ENCODE assay signal across 23 cellular contexts in genomic region chr2:1811258-1811970, GRCh38.
A peak's percentile ranks its signal among the peaks of the same experiment; 100 is the strongest.
DNase-seq lines count a peak whose midpoint lies in the region; ATAC-seq, FAIRE-seq and TF ChIP-seq lines count a peak whose summit lies in the region.
"Had no signal": no experiment of that assay in that cellular context is flagged by ENCODE, and none has a peak within 500 bp of the region (broad histone marks: within the 10 kb centered on the region; RNA-seq: fewer than 3 reads in every experiment).

No MANE protein-coding gene starts in this region.

- CTCF ChIA-PET in HEK293 (lab: Yijun Ruan, JAX) (interaction anchor here (0.6 kb wide), 1 partner anchor 12 kb away, joined by 3 read pairs; no protein-coding TSS in a partner anchor), WTC11 (lab: Charles Lee) (interaction anchor here (1.1 kb wide), 1 partner anchor 61 kb away, joined by 3 read pairs; no protein-coding TSS in a partner anchor), HepG2 (lab: Yijun Ruan, JAX; ENCODE audit: low intra/inter-chr PET ratio, low total read pairs) (no interaction called here)

- in situ Hi-C loops in HepG2 (cut with HindIII; ENCODE audit: extremely low pct_ligation_motif_present, low pct_unique_long_range_greater_than_20kb), result no loop called here
- in situ Hi-C loops in HAP-1 (cut with MboI; ENCODE audit: low sequenced_read_pairs), result no loop called here

- H3K36me3 Mint-ChIP-seq in WTC11, result no peaks in the 10 kb centered on the region

- H3K4me3 ChIP-seq in HEK293 (ENCODE audit: low read depth, low read length) (no peak overlapping the region), HepG2 (replicated peaks in 1 of 3; ENCODE audit: insufficient read depth in 1 of 3, low read depth in 2 of 3, low read length in 3 of 3) (no peak overlapping the region), spleen (no peak overlapping the region), HAP-1 (no peak overlapping the region)
- H3K4me3 ChIP-seq: GM23338 had no signal

- WGBS in HepG2 (ENCODE audit: low lambda C conversion rate), result 30% methylated on average over 19 of the region's 24 CpGs
- 77 to 85% (median 78%) methylated on average over 23 to 24 of the region's 24 CpGs for WGBS in spleen, 5 donors

- H4K20me1 ChIP-seq in HepG2 (ENCODE audit: insufficient read depth, low read length), result no peaks in the 10 kb centered on the region

- peaks cover 5% of the 10 kb centered on the region for H3K27me3 Mint-ChIP-seq in WTC11 (ENCODE audit: low read depth)

- intact Hi-C loops in HepG2 (cut with micrococcal nuclease; ENCODE audit: unreplicated experiment) (no loop called here), spleen (cut with DNase I; ENCODE audit: low total_unique reads) (no loop called here)

- no peak for FAIRE-seq in HepG2 (lab: Jason Lieb, UNC)
- FAIRE-seq: D721Med, GM18507 had no signal

- H3K9me3 ChIP-seq in HEK293 (ENCODE audit: control insufficient read depth, insufficient read depth, low read depth, low read length) (no peaks in the 10 kb centered on the region), HepG2 (ENCODE audit: low read length) (no peaks in the 10 kb centered on the region), spleen (peaks cover 0 to 7% (median 0%) of the 10 kb centered on the region in 8 donors), HAP-1 (no peaks in the 10 kb centered on the region)
- H3K9me3 ChIP-seq: BE2C had no signal

- no peak for TF ChIP-seq EP300 in HepG2 (IDR thresholded peaks at IDR 0.05; ENCODE audit: low read depth in 2 of 2, low read length in 2 of 2)
- no peak for TF ChIP-seq EP300 in HepG2 (CRISPR knock-in tag; IDR thresholded peaks at IDR 0.05; ENCODE audit: borderline replicate concordance)

- DNase-seq in WTC11 (ENCODE audit: low spot score) (no peak), HepG2 (ENCODE audit: low spot score) (no peak), spleen (peak; percentile 61), HAP-1 (ENCODE audit: low spot score in 2 of 2) (no peak), NCI-H82 (lab: John Stamatoyannopoulos, UW) (no peak)
- DNase-seq in activated CD8-positive, alpha-beta memory T cell treated with anti-CD3 and anti-CD28 coated beads, Interleukin-2, amount 50 U/mL, for 48 hours, result no peak
- DNase-seq: ACHN; BE2C; CD4-positive, alpha-beta T cell; HCEC 1CT; NCI-H1048; NCI-H1417; NCI-H1694; NCI-H2029 treated with DMSO at 0.1 percent for 48 hours; NCI-H2227 treated with DMSO at 0.1 percent for 48 hours; NCI-H526 treated with DMSO at 0.1 percent for 48 hours had no signal

- no peak overlapping the region for H3K4me2 ChIP-seq in HepG2 (ENCODE audit: low read depth, low read length)
- H3K4me2 ChIP-seq: GM23338, KMS-11 had no signal

- no peak overlapping the region for H3K27ac Mint-ChIP-seq in WTC11
- H3K27ac Mint-ChIP-seq: CD4-positive, alpha-beta T cell; GM23338 had no signal

- no peaks in the 10 kb centered on the region for H3K9me3 Mint-ChIP-seq in WTC11
- H3K9me3 Mint-ChIP-seq: CD4-positive, alpha-beta T cell; GM23338 had no signal

- TF ChIP-seq CTCF in HEK293 (tag by site-specific recombination; IDR thresholded peaks at IDR 0.05) (no peak), WTC11 (IDR thresholded peaks at IDR 0.05) (no peak), HepG2 (CRISPR knock-in tag; IDR thresholded peaks at IDR 0.05) (no peak), spleen (IDR thresholded peaks at IDR 0.05 in 8 of 11, conservative IDR thresholded peaks at IDR 0.05 in 3 of 11) (no peak)

- H3K36me3 ChIP-seq in HEK293 (ENCODE audit: control insufficient read depth in 2 of 2, insufficient read depth in 1 of 2, low read length in 2 of 2) (no peaks in the 10 kb centered on the region), HepG2 (replicated peaks in 1 of 2; ENCODE audit: control insufficient read depth in 1 of 2, insufficient read depth in 2 of 2, low read length in 2 of 2) (no peaks in the 10 kb centered on the region), spleen (no peaks in the 10 kb centered on the region), HAP-1 (replicated peaks) (no peaks in the 10 kb centered on the region)
- H3K36me3 ChIP-seq: BE2C had no signal

- peaks cover 14% of the 10 kb centered on the region for H3K4me1 Mint-ChIP-seq in WTC11

- no peak overlapping the region for H3K4me3 Mint-ChIP-seq in WTC11
- H3K4me3 Mint-ChIP-seq: CD4-positive, alpha-beta T cell; GM23338 had no signal

- BruUV-seq in HepG2 (replicated peaks; lab: Mats Ljungman, UMichigan), result no TSS peak

- no peak overlapping the region for H3K27ac ChIP-seq in HEK293 (ENCODE audit: extremely low read depth, low read depth, low read length)
- H3K27ac ChIP-seq in HepG2 (ENCODE audit: extremely low read length, insufficient read depth, low read length), result no peak overlapping the region
- H3K27ac ChIP-seq in spleen, result no peak overlapping the region
- H3K27ac ChIP-seq: KMS-11 had no signal

- no peaks in the 10 kb centered on the region for H3K79me2 ChIP-seq in HepG2 (ENCODE audit: insufficient read depth, low read length)

- H2AFZ ChIP-seq in HepG2 (ENCODE audit: low read length), result no peak overlapping the region
- H2AFZ ChIP-seq: GM23338 had no signal

- no peak for TF ChIP-seq POLR2A in HepG2 (IDR thresholded peaks at IDR 0.05; ENCODE audit: insufficient read depth in 1 of 2, low read depth in 2 of 2, low read length in 2 of 2)
- TF ChIP-seq POLR2A in spleen (IDR thresholded peaks at IDR 0.05), result no peak

- H3K9ac ChIP-seq in HepG2 (ENCODE audit: insufficient read depth, low read depth, low read length), result no peak overlapping the region
- H3K9ac ChIP-seq: KMS-11 had no signal

- ATAC-seq in WTC11, result no peak
- no peak for ATAC-seq in HepG2
- ATAC-seq in GM21737 (IDR thresholded peaks at IDR 0.05; ENCODE audit: unreplicated experiment), result no peak
- ATAC-seq: GM23338, SK-N-SH treated with all-trans-retinoic acid at 6 μM for 48 hours had no signal

- no peaks in the 10 kb centered on the region for H3K4me1 ChIP-seq in HEK293 (ENCODE audit: control insufficient read depth, insufficient read depth, low read length)
- H3K4me1 ChIP-seq in HepG2 (ENCODE audit: insufficient read depth, low read length), result no peaks in the 10 kb centered on the region
- H3K4me1 ChIP-seq in spleen, result no peaks in the 10 kb centered on the region
- no peaks in the 10 kb centered on the region for H3K4me1 ChIP-seq in HAP-1
- H3K4me1 ChIP-seq: BE2C had no signal

- TF ChIP-seq RAD21 in HepG2 (CRISPR knock-in tag; IDR thresholded peaks at IDR 0.05), result no peak

- H3K27me3 ChIP-seq in HepG2 (ENCODE audit: control insufficient read depth in 1 of 2, insufficient read depth in 2 of 2, low read length in 2 of 2) (peaks cover 4 to 74% of the 10 kb centered on the region in 2 experiments; a peak in 3 of 5 replicates), spleen (replicated peaks in 1 of 7) (peaks cover 0 to 18% (median 0%) of the 10 kb centered on the region in 7 donors), HAP-1 (ENCODE audit: low read depth) (no peaks in the 10 kb centered on the region)
- H3K27me3 ChIP-seq: BE2C had no signal

- POLR2A ChIA-PET in HEK293 (lab: Yijun Ruan, JAX) (no interaction called here), WTC11 (lab: Charles Lee) (no interaction called here), HepG2 (lab: Yijun Ruan, JAX) (no interaction called here)

TF ChIP-seq in HEK293, 187 proteins besides CTCF, POLR2A, EP300 and RAD21:
- 0 out of 2 replicates have a peak, but pooled peaks have one; percentile 36 for TF ChIP-seq ZBTB6 (tag by site-specific recombination; IDR thresholded peaks at IDR 0.05)
- TF ChIP-seq ZNF416 (tag by site-specific recombination; IDR thresholded peaks at IDR 0.05), result no peak

TF ChIP-seq in WTC11, 78 proteins besides CTCF, POLR2A, EP300 and RAD21:
- TF ChIP-seq ZNF138 (CRISPR knock-in tag; conservative IDR thresholded peaks at IDR 0.05), result no peak
- TF ChIP-seq ZNF423 (CRISPR knock-in tag; IDR thresholded peaks at IDR 0.05), result 0 out of 2 replicates have a peak, but pooled peaks have one; percentile 7

TF ChIP-seq in HepG2, 621 proteins besides CTCF, POLR2A, EP300 and RAD21 (continues in another document):
- TF ChIP-seq ZNF646 (CRISPR knock-in tag; IDR thresholded peaks at IDR 0.05), result no peak
- no peak for TF ChIP-seq ONECUT2 (CRISPR knock-in tag; IDR thresholded peaks at IDR 0.05)
- TF ChIP-seq HNRNPUL1 (IDR thresholded peaks at IDR 0.05; ENCODE audit: low read depth, low read length), result no peak

Comparison
In these comparisons a context has a peak if more than half of its experiments do, and no peak if none do; other contexts are left out.
1. Of the 63 proteins assayed by ChIP-seq in both HepG2 and HEK293: peak only in HepG2: ZBTB21; only in HEK293: none; in both: none; in neither: 62.